Comparison of ENCODE assay signal across 16 cellular contexts in genomic region chr3:190526787-190527767, GRCh38. TPM values are rescaled to one million over a fixed set of nuclear protein-coding genes. Genes with fewer than 3 reads are reported as not detected.
A peak's percentile ranks its signal among the peaks of the same experiment; 100 is the strongest.
DNase-seq lines count a peak whose midpoint lies in the region; ATAC-seq, FAIRE-seq and TF ChIP-seq lines count a peak whose summit lies in the region.
"Had no signal": no experiment of that assay in that cellular context is flagged by ENCODE, and none has a peak within 500 bp of the region (broad histone marks: within the 10 kb centered on the region; RNA-seq: fewer than 3 reads in every experiment).

No MANE protein-coding gene starts in this region.

- FAIRE-seq in keratinocyte (lab: Jason Lieb, UNC) = peak; percentile 75

- peak overlapping the region; percentile 11 for H3K9ac ChIP-seq in keratinocyte (ENCODE audit: control insufficient read depth, extremely low read depth, insufficient read depth, low read length)

- H2AFZ ChIP-seq in keratinocyte (ENCODE audit: control insufficient read depth, low read length) = no peak overlapping the region

- H3K79me2 ChIP-seq in keratinocyte (ENCODE audit: control insufficient read depth, insufficient read depth, low read length) = peaks cover 72% of the 10 kb centered on the region

- H3K4me3 ChIP-seq in A673 (ENCODE audit: low read depth, low read length, poor library complexity, severe bottlenecking) (peak overlapping the region; percentile 16), keratinocyte (ENCODE audit: control insufficient read depth in 2 of 3, extremely low read depth in 1 of 3, insufficient read depth in 2 of 3, low read depth in 1 of 3, low read length in 3 of 3) (peak overlapping the region in 1 of 3 experiments; percentile 6), prostate gland (no peak overlapping the region)
- H3K4me3 ChIP-seq: HAP-1, vagina had no signal

- peak; percentile 68 for DNase-seq in A673 (ENCODE audit: low spot score)
- DNase-seq in H4 (ENCODE audit: low spot score) = peak; percentile 21
- no peak for DNase-seq in keratinocyte (ENCODE audit: low read depth, low spot score)
- no peak for DNase-seq in LoVo (ENCODE audit: low spot score)
- no peak for DNase-seq in prostate gland (ENCODE audit: low spot score)
- no peak for DNase-seq in globus pallidus (ENCODE audit: low spot score)
- DNase-seq: activated naive CD4-positive, alpha-beta T cell; brain microvascular endothelial cell; effector CD8-positive, alpha-beta T cell; foreskin keratinocyte; NCI-H2081 treated with DMSO at 0.1 percent for 48 hours; stimulated activated naive CD4-positive, alpha-beta T cell had no signal

- dilution Hi-C loops in keratinocyte (cut with MboI; ENCODE audit: extremely low pct_ligation_motif_present, low sequenced_read_pairs) = no loop called here

- ATAC-seq in SK-N-SH treated with all-trans-retinoic acid at 6 μM for 48 hours (peak; percentile 35; the same call in 2 of the 3 replicates), HG03280 (IDR thresholded peaks at IDR 0.05; ENCODE audit: unreplicated experiment) (no peak)
- ATAC-seq: foreskin keratinocyte had no signal

- H3K9me3 ChIP-seq in A673 (ENCODE audit: low read depth, low read length, poor library complexity, severe bottlenecking) (no peaks in the 10 kb centered on the region), keratinocyte (ENCODE audit: control insufficient read depth, low read depth, low read length) (no peaks in the 10 kb centered on the region), prostate gland (no peaks in the 10 kb centered on the region)
- H3K9me3 ChIP-seq: HAP-1, vagina had no signal

- TF ChIP-seq CTCF in A673 (conservative IDR thresholded peaks at IDR 0.05; ENCODE audit: low read depth, low read length) = no peak
- TF ChIP-seq CTCF in keratinocyte (optimal IDR thresholded peaks at IDR 0.05 in 1 of 3, IDR thresholded peaks at IDR 0.05 in 1 of 3, conservative IDR thresholded peaks at IDR 0.05 in 1 of 3; ENCODE audit: extremely low read depth in 1 of 3, insufficient read depth in 2 of 3, low read length in 3 of 3) = no peak
- TF ChIP-seq CTCF in prostate gland (IDR thresholded peaks at IDR 0.05) = no peak

- 68% methylated on average over 5 of the region's 5 CpGs for WGBS in prostate gland

- POLR2A ChIA-PET in A673 (lab: Charles Lee; ENCODE audit: low non-redundant PET) = interaction anchor here (0.6 kb wide), 2 partner anchors 29 to 167 kb away, joined by 5 to 14 read pairs; no protein-coding TSS in a partner anchor

- peaks cover 88% of the 10 kb centered on the region for H3K4me1 ChIP-seq in A673 (ENCODE audit: insufficient read depth, low read length, poor library complexity, severe bottlenecking)
- peaks cover 56% of the 10 kb centered on the region for H3K4me1 ChIP-seq in keratinocyte (ENCODE audit: control insufficient read depth, extremely low read depth, insufficient read depth, low read length)
- H3K4me1 ChIP-seq in prostate gland (replicated peaks) = no peaks in the 10 kb centered on the region
- H3K4me1 ChIP-seq: HAP-1 had no signal

- no peaks in the 10 kb centered on the region for H3K27me3 ChIP-seq in A673 (replicated peaks; ENCODE audit: insufficient read depth, low read depth, low read length, poor library complexity)
- no peaks in the 10 kb centered on the region for H3K27me3 ChIP-seq in keratinocyte (ENCODE audit: control insufficient read depth, extremely low read depth, insufficient read depth, low read length)
- no peaks in the 10 kb centered on the region for H3K27me3 ChIP-seq in prostate gland (replicated peaks; ENCODE audit: insufficient read depth)
- H3K27me3 ChIP-seq: brain microvascular endothelial cell, foreskin keratinocyte, vagina had no signal

- TF ChIP-seq POLR2A in prostate gland (IDR thresholded peaks at IDR 0.05) = no peak

- no peaks in the 10 kb centered on the region for H3K9me1 ChIP-seq in keratinocyte (ENCODE audit: control insufficient read depth, extremely low read depth, insufficient read depth, low read length)

- CTCF ChIA-PET in A673 (lab: Charles Lee) = interaction anchor here (0.5 kb wide), 1 partner anchor 170 kb away, joined by 3 read pairs; no protein-coding TSS in a partner anchor

- no TSS peak for BruUV-seq in A673 (replicated peaks; lab: Mats Ljungman, UMichigan)

- H3K36me3 ChIP-seq in A673 (ENCODE audit: insufficient read depth, low read length, poor library complexity, severe bottlenecking) (peaks cover 34% of the 10 kb centered on the region), keratinocyte (ENCODE audit: control insufficient read depth in 2 of 2, extremely low read depth in 1 of 2, insufficient read depth in 2 of 2, low read length in 2 of 2) (peaks cover 4 to 8% of the 10 kb centered on the region in 2 experiments), prostate gland (no peaks in the 10 kb centered on the region)
- H3K36me3 ChIP-seq: brain microvascular endothelial cell, HAP-1, vagina had no signal

- intact Hi-C loops in A673 (cut with micrococcal nuclease; ENCODE audit: unreplicated experiment) (no loop called here), prostate gland (cut with DNase I) (no loop called here)

- H3K4me2 ChIP-seq in keratinocyte (ENCODE audit: control insufficient read depth, extremely low read depth, insufficient read depth, low read depth, low read length) = peak overlapping the region; percentile 66

- peak overlapping the region; percentile 83 for H3K27ac ChIP-seq in A673 (ENCODE audit: low read depth, low read length, poor library complexity, severe bottlenecking)
- H3K27ac ChIP-seq in keratinocyte (ENCODE audit: control insufficient read depth, insufficient read depth, low read length) = peak overlapping the region; percentile 58
- no peak overlapping the region for H3K27ac ChIP-seq in prostate gland
- H3K27ac ChIP-seq: brain microvascular endothelial cell, foreskin keratinocyte, vagina had no signal

- no peaks in the 10 kb centered on the region for H4K20me1 ChIP-seq in keratinocyte (ENCODE audit: control insufficient read depth, extremely low read depth, insufficient read depth, low read length)

TF ChIP-seq in SK-N-SH treated with all-trans-retinoic acid at 6 μM for 48 hours, 23 proteins besides CTCF, POLR2A, EP300 and RAD21 (continues in another document):
- TF ChIP-seq OSR1 (CRISPR knock-in tag; IDR thresholded peaks at IDR 0.05) (no peak), BACH2 (CRISPR knock-in tag; IDR thresholded peaks at IDR 0.05; ENCODE audit: borderline replicate concordance) (no peak), ARNTL (CRISPR knock-in tag; IDR thresholded peaks at IDR 0.05; ENCODE audit: borderline replicate concordance, low read depth) (no peak), ISL1 (CRISPR knock-in tag; IDR thresholded peaks at IDR 0.05) (no peak), ZFP3 (CRISPR knock-in tag; IDR thresholded peaks at IDR 0.05) (no peak), ZNF70 (CRISPR knock-in tag; IDR thresholded peaks at IDR 0.05) (no peak), POU6F1 (CRISPR knock-in tag; IDR thresholded peaks at IDR 0.05; ENCODE audit: borderline replicate concordance, low read depth) (no peak), ZNF8 (CRISPR knock-in tag; IDR thresholded peaks at IDR 0.05) (no peak), ZC3H10 (CRISPR knock-in tag; IDR thresholded peaks at IDR 0.05) (no peak), PPARA (CRISPR knock-in tag; IDR thresholded peaks at IDR 0.05; ENCODE audit: borderline replicate concordance) (no peak), GLIS3 (CRISPR knock-in tag; IDR thresholded peaks at IDR 0.05) (no peak), ESRRG (CRISPR knock-in tag; IDR thresholded peaks at IDR 0.05) (no peak)
- TF ChIP-seq, protein P1, sequence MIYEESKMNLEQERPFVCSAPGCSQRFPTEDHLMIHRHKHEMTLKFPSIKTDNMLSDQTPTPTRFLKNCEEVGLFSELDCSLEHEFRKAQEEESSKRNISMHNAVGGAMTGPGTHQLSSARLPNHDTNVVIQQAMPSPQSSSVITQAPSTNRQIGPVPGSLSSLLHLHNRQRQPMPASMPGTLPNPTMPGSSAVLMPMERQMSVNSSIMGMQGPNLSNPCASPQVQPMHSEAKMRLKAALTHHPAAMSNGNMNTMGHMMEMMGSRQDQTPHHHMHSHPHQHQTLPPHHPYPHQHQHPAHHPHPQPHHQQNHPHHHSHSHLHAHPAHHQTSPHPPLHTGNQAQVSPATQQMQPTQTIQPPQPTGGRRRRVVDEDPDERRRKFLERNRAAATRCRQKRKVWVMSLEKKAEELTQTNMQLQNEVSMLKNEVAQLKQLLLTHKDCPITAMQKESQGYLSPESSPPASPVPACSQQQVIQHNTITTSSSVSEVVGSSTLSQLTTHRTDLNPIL (CRISPR knock-in tag; IDR thresholded peaks at IDR 0.05; ENCODE audit: low read depth) = no peak

RNA-seq across cellular contexts. Expression of gene IL1RAP, which starts 13.2 kb away (rescaled TPM):
- total RNA-seq in A673 (2021) (207 and 233 TPM in 2 replicates), prostate gland (10 to 100 TPM; 17.7 to 18.0 TPM)
- total RNA-seq in H4 (2014; rRNA removed; shearing (Covaris generic)) = 12.1 and 13.3 TPM in 2 replicates
- 62.8 to 93.5 TPM (median 69.7 TPM) in 3 replicates for polyA plus RNA-seq in keratinocyte
- 41.0 TPM for polyA plus RNA-seq in keratinocyte (2011; ENCODE audit: low read depth)
- polyA plus RNA-seq in keratinocyte (2011; cell fraction: cytosol; rRNA removed) = 29.2 and 45.2 TPM in 2 replicates
- polyA plus RNA-seq in keratinocyte (2011; cell fraction: nucleus; rRNA removed) = 111 and 114 TPM in 2 replicates
- 16.2 and 32.7 TPM in 2 replicates for polyA plus RNA-seq in keratinocyte (2012; ENCODE audit: low replicate concordance)
- 124 to 216 TPM (median 189 TPM) in 3 replicates for polyA minus RNA-seq in keratinocyte
- 29.4 TPM for polyA minus RNA-seq in keratinocyte (2011; cell fraction: cytosol; rRNA and poly(A)+ RNA removed)
- polyA minus RNA-seq in keratinocyte (2011; cell fraction: nucleus; rRNA and poly(A)+ RNA removed) = 82.6 and 226 TPM in 2 replicates

Comparison
In these comparisons a context has a peak if more than half of its experiments do, and no peak if none do; other contexts are left out.
1. DNase-seq: peak in A673 (single experiment) and H4 (single experiment); none in keratinocyte (single experiment), LoVo (single experiment), prostate gland (single experiment) and globus pallidus (single experiment).
2. H3K27ac ChIP-seq: peak in A673 (single experiment) and keratinocyte (single experiment); none in prostate gland (0 of 2).
3. RNA of gene IL1RAP, which starts 13.2 kb away (total RNA-seq): 207 to 233 TPM in A673; 17.7 to 18.0 TPM in prostate gland and 12.1 to 13.3 TPM in H4; every median in the first group is over 10 times any median in the second.